In genomic region chr17:7114241-7114874, GRCh38 we compare ENCODE assay signal across 1 cellular context.
TF ChIP-seq lines count a peak whose summit lies in the region.

TSS of gene ASGR2 (minus strand) at chr17:7114822. CDS start at chr17:7114240, 582 bp downstream.

TF ChIP-seq in HepG2, 621 proteins besides CTCF, POLR2A, EP300 and RAD21 (continued from another document and continues in another):
- TF ChIP-seq HMGXB4 (CRISPR knock-in tag; IDR thresholded peaks at IDR 0.05; ENCODE audit: borderline replicate concordance in 1 of 2, low read depth in 1 of 2) (peak; percentile 82 to 89; a peak in 3 of 4 replicates), ZNF782 (CRISPR knock-in tag; IDR thresholded peaks at IDR 0.05; ENCODE audit: borderline replicate concordance) (no peak), ZNF878 (CRISPR knock-in tag; IDR thresholded peaks at IDR 0.05) (peak; percentile 44), ZBTB46 (CRISPR knock-in tag; IDR thresholded peaks at IDR 0.05; ENCODE audit: borderline replicate concordance) (0 out of 2 replicates have a peak, but pooled peaks have one; percentile 18), GLI4 (CRISPR knock-in tag; IDR thresholded peaks at IDR 0.05; ENCODE audit: borderline replicate concordance) (peak; percentile 58; the same call in 1 of the 2 replicates), ZNF30 (CRISPR knock-in tag; IDR thresholded peaks at IDR 0.05) (no peak; the same call in none of the 2 replicates), USF2 (IDR thresholded peaks at IDR 0.05; ENCODE audit: low read depth, low read length) (no peak), USF2 (CRISPR knock-in tag; IDR thresholded peaks at IDR 0.05; ENCODE audit: borderline replicate concordance) (no peak), ZNF777 (CRISPR knock-in tag; IDR thresholded peaks at IDR 0.05) (peak; percentile 8; the same call in 1 of the 2 replicates), MEIS1 (CRISPR knock-in tag; IDR thresholded peaks at IDR 0.05; ENCODE audit: borderline replicate concordance) (peak; percentile 89), SOX5 (CRISPR knock-in tag; IDR thresholded peaks at IDR 0.05; ENCODE audit: borderline replicate concordance) (peak; percentile 46; the same call in 1 of the 2 replicates), ZNF205 (CRISPR knock-in tag; IDR thresholded peaks at IDR 0.05) (no peak; the same call in 1 of the 2 replicates), SMC3 (IDR thresholded peaks at IDR 0.05; ENCODE audit: low read length) (0 out of 2 replicates have a peak, but pooled peaks have one; percentile 9), ZKSCAN1 (IDR thresholded peaks at IDR 0.05; ENCODE audit: low read length) (no peak), ZBTB4 (CRISPR knock-in tag; IDR thresholded peaks at IDR 0.05; ENCODE audit: borderline replicate concordance) (0 out of 2 replicates have a peak, but pooled peaks have one; percentile 30), ZFX (CRISPR knock-in tag; IDR thresholded peaks at IDR 0.05; ENCODE audit: low read depth) (peak; percentile 97), ZNF639 (CRISPR knock-in tag; conservative IDR thresholded peaks at IDR 0.05) (peak; percentile 63), HNF1A (IDR thresholded peaks at IDR 0.05; ENCODE audit: low read depth) (0 out of 2 replicates have a peak, but pooled peaks have one; percentile 49), HNF1A (CRISPR knock-in tag; IDR thresholded peaks at IDR 0.05; ENCODE audit: borderline replicate concordance) (peak; percentile 82; the same call in 1 of the 2 replicates), SALL2 (CRISPR knock-in tag; IDR thresholded peaks at IDR 0.05) (no peak), ZSCAN30 (CRISPR knock-in tag; IDR thresholded peaks at IDR 0.05) (no peak), ZNF12 (CRISPR knock-in tag; IDR thresholded peaks at IDR 0.05) (peak; percentile 36; the same call in 1 of the 2 replicates), SALL1 (CRISPR knock-in tag; IDR thresholded peaks at IDR 0.05) (peak; percentile 83), ZNF768 (CRISPR knock-in tag; IDR thresholded peaks at IDR 0.05) (peak; percentile 41; the same call in 1 of the 2 replicates), HMGA1 (CRISPR knock-in tag; conservative IDR thresholded peaks at IDR 0.05) (no peak), NAIF1 (CRISPR knock-in tag; IDR thresholded peaks at IDR 0.05; ENCODE audit: borderline replicate concordance) (no peak), ZNF484 (CRISPR knock-in tag; IDR thresholded peaks at IDR 0.05; ENCODE audit: borderline replicate concordance, low read depth) (no peak), XRCC5 (optimal IDR thresholded peaks at IDR 0.05; ENCODE audit: low read length) (peak; percentile 65), CENPT (CRISPR knock-in tag; IDR thresholded peaks at IDR 0.05; ENCODE audit: low read depth) (no peak), ZNF788 (CRISPR knock-in tag; IDR thresholded peaks at IDR 0.05; ENCODE audit: borderline replicate concordance) (peak; percentile 83; the same call in 1 of the 2 replicates), ZNF180 (CRISPR knock-in tag; IDR thresholded peaks at IDR 0.05; ENCODE audit: borderline replicate concordance, low read depth) (no peak), ARID2 (CRISPR knock-in tag; IDR thresholded peaks at IDR 0.05; ENCODE audit: borderline replicate concordance) (no peak), ZNF605 (CRISPR knock-in tag; IDR thresholded peaks at IDR 0.05) (no peak), ZSCAN21 (CRISPR knock-in tag; IDR thresholded peaks at IDR 0.05; ENCODE audit: borderline replicate concordance) (peak; percentile 87), POLR2G (IDR thresholded peaks at IDR 0.05; ENCODE audit: low read depth, low read length) (peak; percentile 85)
- TF ChIP-seq, protein P1, sequence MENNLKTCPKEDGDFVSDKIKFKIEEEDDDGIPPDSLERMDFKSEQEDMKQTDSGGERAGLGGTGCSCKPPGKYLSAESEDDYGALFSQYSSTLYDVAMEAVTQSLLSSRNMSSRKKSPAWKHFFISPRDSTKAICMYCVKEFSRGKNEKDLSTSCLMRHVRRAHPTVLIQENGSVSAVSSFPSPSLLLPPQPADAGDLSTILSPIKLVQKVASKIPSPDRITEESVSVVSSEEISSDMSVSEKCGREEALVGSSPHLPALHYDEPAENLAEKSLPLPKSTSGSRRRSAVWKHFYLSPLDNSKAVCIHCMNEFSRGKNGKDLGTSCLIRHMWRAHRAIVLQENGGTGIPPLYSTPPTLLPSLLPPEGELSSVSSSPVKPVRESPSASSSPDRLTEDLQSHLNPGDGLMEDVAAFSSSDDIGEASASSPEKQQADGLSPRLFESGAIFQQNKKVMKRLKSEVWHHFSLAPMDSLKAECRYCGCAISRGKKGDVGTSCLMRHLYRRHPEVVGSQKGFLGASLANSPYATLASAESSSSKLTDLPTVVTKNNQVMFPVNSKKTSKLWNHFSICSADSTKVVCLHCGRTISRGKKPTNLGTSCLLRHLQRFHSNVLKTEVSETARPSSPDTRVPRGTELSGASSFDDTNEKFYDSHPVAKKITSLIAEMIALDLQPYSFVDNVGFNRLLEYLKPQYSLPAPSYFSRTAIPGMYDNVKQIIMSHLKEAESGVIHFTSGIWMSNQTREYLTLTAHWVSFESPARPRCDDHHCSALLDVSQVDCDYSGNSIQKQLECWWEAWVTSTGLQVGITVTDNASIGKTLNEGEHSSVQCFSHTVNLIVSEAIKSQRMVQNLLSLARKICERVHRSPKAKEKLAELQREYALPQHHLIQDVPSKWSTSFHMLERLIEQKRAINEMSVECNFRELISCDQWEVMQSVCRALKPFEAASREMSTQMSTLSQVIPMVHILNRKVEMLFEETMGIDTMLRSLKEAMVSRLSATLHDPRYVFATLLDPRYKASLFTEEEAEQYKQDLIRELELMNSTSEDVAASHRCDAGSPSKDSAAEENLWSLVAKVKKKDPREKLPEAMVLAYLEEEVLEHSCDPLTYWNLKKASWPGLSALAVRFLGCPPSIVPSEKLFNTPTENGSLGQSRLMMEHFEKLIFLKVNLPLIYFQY (CRISPR knock-in tag; IDR thresholded peaks at IDR 0.05; ENCODE audit: borderline replicate concordance): peak; percentile 27; the same call in 1 of the 2 replicates
- TF ChIP-seq, protein P2, sequence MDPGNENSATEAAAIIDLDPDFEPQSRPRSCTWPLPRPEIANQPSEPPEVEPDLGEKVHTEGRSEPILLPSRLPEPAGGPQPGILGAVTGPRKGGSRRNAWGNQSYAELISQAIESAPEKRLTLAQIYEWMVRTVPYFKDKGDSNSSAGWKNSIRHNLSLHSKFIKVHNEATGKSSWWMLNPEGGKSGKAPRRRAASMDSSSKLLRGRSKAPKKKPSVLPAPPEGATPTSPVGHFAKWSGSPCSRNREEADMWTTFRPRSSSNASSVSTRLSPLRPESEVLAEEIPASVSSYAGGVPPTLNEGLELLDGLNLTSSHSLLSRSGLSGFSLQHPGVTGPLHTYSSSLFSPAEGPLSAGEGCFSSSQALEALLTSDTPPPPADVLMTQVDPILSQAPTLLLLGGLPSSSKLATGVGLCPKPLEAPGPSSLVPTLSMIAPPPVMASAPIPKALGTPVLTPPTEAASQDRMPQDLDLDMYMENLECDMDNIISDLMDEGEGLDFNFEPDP (CRISPR knock-in tag; conservative IDR thresholded peaks at IDR 0.05): 0 out of 2 replicates have a peak, but pooled peaks have one; percentile 80
- TF ChIP-seq, protein P3, sequence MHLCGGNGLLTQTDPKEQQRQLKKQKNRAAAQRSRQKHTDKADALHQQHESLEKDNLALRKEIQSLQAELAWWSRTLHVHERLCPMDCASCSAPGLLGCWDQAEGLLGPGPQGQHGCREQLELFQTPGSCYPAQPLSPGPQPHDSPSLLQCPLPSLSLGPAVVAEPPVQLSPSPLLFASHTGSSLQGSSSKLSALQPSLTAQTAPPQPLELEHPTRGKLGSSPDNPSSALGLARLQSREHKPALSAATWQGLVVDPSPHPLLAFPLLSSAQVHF (CRISPR knock-in tag; IDR thresholded peaks at IDR 0.05): no peak
